In the genomic region with DNA sequence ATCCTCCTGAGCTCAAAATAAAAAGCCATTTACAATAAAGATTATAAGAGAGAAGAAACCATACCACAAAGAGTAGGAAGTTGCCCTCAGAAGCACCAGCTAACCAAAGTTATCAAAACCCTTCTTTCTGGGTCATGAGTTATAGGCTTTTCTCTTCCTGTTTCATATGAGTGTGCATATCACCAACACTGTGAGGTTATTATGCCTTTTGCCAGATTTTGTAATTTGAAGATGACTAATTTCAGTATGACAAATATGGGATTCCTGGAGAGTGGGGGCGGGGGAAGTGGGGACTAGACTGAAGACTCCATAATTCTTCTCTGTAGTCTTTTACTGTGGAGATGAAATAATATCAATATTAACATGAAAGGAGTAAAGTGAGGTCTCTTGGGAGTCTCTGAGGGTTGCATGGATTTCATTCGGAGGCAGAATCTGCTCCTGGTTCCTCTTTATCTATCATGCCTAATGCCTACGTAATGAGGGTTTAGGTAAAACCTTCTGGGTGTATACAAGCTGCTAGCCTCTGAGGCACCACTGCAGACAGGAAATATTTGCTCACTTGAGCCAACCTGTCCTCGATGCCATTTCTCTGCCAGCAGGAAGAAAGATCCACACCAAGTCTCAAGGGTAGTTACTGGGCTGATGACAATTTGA, we compare ENCODE assay signal across 8 cellular contexts. TPM values are rescaled to one million over a fixed set of nuclear protein-coding genes. Genes with fewer than 3 reads are reported as not detected.
DNase-seq lines count a peak whose midpoint lies in the region; ATAC-seq and TF ChIP-seq lines count a peak whose summit lies in the region.

No MANE protein-coding gene starts in this region.

- CTCF ChIA-PET in A673 (lab: Charles Lee) = no interaction called here
- CTCF ChIA-PET in activated B cell treated with CpG ODN at 0.5 μM for 24 hours (lab: Charles Lee) = interaction anchor here (1.0 to 1.1 kb wide), 2 partner anchors 56 to 585 kb away, joined by 4 to 5 read pairs; no protein-coding TSS in a partner anchor

- H3K27me3 ChIP-seq in A673 (replicated peaks; ENCODE audit: insufficient read depth, low read depth, low read length, poor library complexity) (no peaks in the 10 kb centered on the region), tibial nerve (no peaks in the 10 kb centered on the region)

- peak overlapping the region; percentile 96 for H3K4me3 Mint-ChIP-seq in activated B cell treated with CpG ODN at 0.5 μM for 24 hours
- H3K4me3 Mint-ChIP-seq in natural killer cell treated with Interleukin-12 subunit alpha and Interleukin-12 subunit beta and Interleukin-15 and Interleukin-18, amount 100 ng/mL, for 72 hours = peak overlapping the region; percentile 97

- no TSS peak for BruUV-seq in A673 (replicated peaks; lab: Mats Ljungman, UMichigan)

- H3K4me1 Mint-ChIP-seq in activated B cell treated with CpG ODN at 0.5 μM for 24 hours = peaks cover 67% of the 10 kb centered on the region
- peaks cover 58 to 73% of the 10 kb centered on the region in 2 donors for H3K4me1 Mint-ChIP-seq in natural killer cell treated with Interleukin-12 subunit alpha and Interleukin-12 subunit beta and Interleukin-15 and Interleukin-18, amount 100 ng/mL, for 72 hours (ENCODE audit: low read depth in 2 of 2)

- peak; percentile 35 for ATAC-seq in activated B cell treated with CpG ODN at 0.5 μM for 24 hours (ENCODE audit: low read depth)
- ATAC-seq in natural killer cell treated with Interleukin-12 subunit alpha and Interleukin-12 subunit beta and Interleukin-15 and Interleukin-18, amount 100 ng/mL, for 72 hours = peak; percentile 61

- H3K27ac Mint-ChIP-seq in activated B cell treated with CpG ODN at 0.5 μM for 24 hours = peak overlapping the region; percentile 100
- peak overlapping the region; percentile 97 to 98 for H3K27ac Mint-ChIP-seq in natural killer cell treated with Interleukin-12 subunit alpha and Interleukin-12 subunit beta and Interleukin-15 and Interleukin-18, amount 100 ng/mL, for 72 hours

- H3K36me3 ChIP-seq in A673 (ENCODE audit: insufficient read depth, low read length, poor library complexity, severe bottlenecking) = no peaks in the 10 kb centered on the region
- H3K36me3 ChIP-seq in tibial nerve = peaks cover 0 to 17% (median 0%) of the 10 kb centered on the region in 3 donors

- TF ChIP-seq CTCF in A673 (conservative IDR thresholded peaks at IDR 0.05; ENCODE audit: low read depth, low read length) (no peak), activated B cell treated with CpG ODN at 0.5 μM for 24 hours (IDR thresholded peaks at IDR 0.05) (no peak), tibial nerve (IDR thresholded peaks at IDR 0.05) (no peak)

- intact Hi-C loops in A673 (cut with micrococcal nuclease; ENCODE audit: unreplicated experiment) = loop anchor here (10.0 kb wide), 4 partner anchors 331 to 1249 kb away; a partner anchor contains a TSS
- intact Hi-C loops in activated B cell treated with CpG ODN at 0.5 μM for 24 hours (cut with micrococcal nuclease) = no loop called here

- H3K4me1 ChIP-seq in A673 (ENCODE audit: insufficient read depth, low read length, poor library complexity, severe bottlenecking) (peaks cover 19% of the 10 kb centered on the region), tibial nerve (peaks cover 0 to 60% (median 34%) of the 10 kb centered on the region in 4 donors)

- H3K36me3 Mint-ChIP-seq in activated B cell treated with CpG ODN at 0.5 μM for 24 hours (ENCODE audit: low read depth) = peaks cover 62% of the 10 kb centered on the region
- peaks cover 38% of the 10 kb centered on the region for H3K36me3 Mint-ChIP-seq in natural killer cell treated with Interleukin-12 subunit alpha and Interleukin-12 subunit beta and Interleukin-15 and Interleukin-18, amount 100 ng/mL, for 72 hours

- H3K4me3 ChIP-seq in A673 (ENCODE audit: low read depth, low read length, poor library complexity, severe bottlenecking) = no peak overlapping the region
- no peak overlapping the region for H3K4me3 ChIP-seq in tibial nerve

- H3K9me3 Mint-ChIP-seq in activated B cell treated with CpG ODN at 0.5 μM for 24 hours = no peaks in the 10 kb centered on the region
- no peaks in the 10 kb centered on the region for H3K9me3 Mint-ChIP-seq in natural killer cell treated with Interleukin-12 subunit alpha and Interleukin-12 subunit beta and Interleukin-15 and Interleukin-18, amount 100 ng/mL, for 72 hours

- 57 to 60% methylated on average over 4 of the region's 4 CpGs for WGBS in tibial nerve, 2 donors

- TF ChIP-seq EP300 in tibial nerve (IDR thresholded peaks at IDR 0.05) = peak in 1 of 2 donors; percentile 64

- H3K27ac ChIP-seq in A673 (ENCODE audit: low read depth, low read length, poor library complexity, severe bottlenecking) (peak overlapping the region; percentile 58), cingulate gyrus (ENCODE audit: low read depth, low read length) (peak overlapping the region; percentile 20), tibial nerve (peak overlapping the region in 3 of 4 donors; percentile 99 to 100 (median 100))

- H3K9me3 ChIP-seq in A673 (ENCODE audit: low read depth, low read length, poor library complexity, severe bottlenecking) (no peaks in the 10 kb centered on the region), tibial nerve (no peaks in the 10 kb centered on the region)

- TF ChIP-seq POLR2A in GM19099 (IDR thresholded peaks at IDR 0.05; ENCODE audit: extremely low read depth, insufficient read length, low read depth) (peak; percentile 64), tibial nerve (IDR thresholded peaks at IDR 0.05) (no peak)

- H3K27me3 Mint-ChIP-seq in activated B cell treated with CpG ODN at 0.5 μM for 24 hours = no peaks in the 10 kb centered on the region
- H3K27me3 Mint-ChIP-seq in natural killer cell treated with Interleukin-12 subunit alpha and Interleukin-12 subunit beta and Interleukin-15 and Interleukin-18, amount 100 ng/mL, for 72 hours = no peaks in the 10 kb centered on the region

- peak; percentile 68 for DNase-seq in A673 (ENCODE audit: low spot score)
- DNase-seq in KG1 (lab: John Stamatoyannopoulos, UW) = peak; percentile 58
- DNase-seq in activated B cell treated with CpG ODN at 0.5 μM for 24 hours = no peak
- DNase-seq in natural killer cell treated with Interleukin-12 subunit alpha and Interleukin-12 subunit beta and Interleukin-15 and Interleukin-18, amount 100 ng/mL, for 72 hours (ENCODE audit: low spot score) = peak; percentile 77
- DNase-seq in tibial nerve (ENCODE audit: low spot score in 2 of 2) = peak; percentile 41 to 75
- no peak for DNase-seq in D341Med (ENCODE audit: low spot score)

- POLR2A ChIA-PET in A673 (lab: Charles Lee; ENCODE audit: low non-redundant PET) = interaction anchor here (0.8 kb wide), 1 partner anchor 1026 kb away, joined by 7 read pairs; no protein-coding TSS in a partner anchor
- POLR2A ChIA-PET in activated B cell treated with CpG ODN at 0.5 μM for 24 hours (lab: Charles Lee) = interaction anchor here (0.6 to 6.2 kb wide), 21 partner anchors 9 to 1061 kb away, joined by 3 to 35 read pairs (median 4); a partner anchor contains a TSS

RNA-seq across cellular contexts. Expression of a gene that starts 2.1 kb away (rescaled TPM):
- total RNA-seq in A673 (2021) (3.3 and 3.8 TPM in 2 replicates), activated B cell treated with CpG ODN at 0.5 μM for 24 hours (279 and 284 TPM in 2 replicates), tibial nerve (10 to 100 TPM; 10.3 to 13.2 (median 11.9) TPM)
- 100 to 1,000 TPM; 239 to 243 TPM for total RNA-seq in natural killer cell treated with Interleukin-12 subunit alpha and Interleukin-12 subunit beta and Interleukin-15 and Interleukin-18, amount 100 ng/mL, for 72 hours

RNA-seq across cellular contexts. Expression of a gene that starts 5.3 kb away (rescaled TPM):
- 73.2 and 74.3 TPM in 2 replicates for total RNA-seq in A673 (2021)
- total RNA-seq in activated B cell treated with CpG ODN at 0.5 μM for 24 hours = 50.8 and 52.9 TPM in 2 replicates
- 10 to 100 TPM; 52.9 to 54.3 TPM for total RNA-seq in natural killer cell treated with Interleukin-12 subunit alpha and Interleukin-12 subunit beta and Interleukin-15 and Interleukin-18, amount 100 ng/mL, for 72 hours
- total RNA-seq in tibial nerve = 10 to 100 TPM; 45.0 to 47.7 (median 47.2) TPM

RNA-seq across cellular contexts. Expression of a gene that starts 48.9 kb away (rescaled TPM):
- total RNA-seq in A673 (2021) (5.1 and 5.5 TPM in 2 replicates), activated B cell treated with CpG ODN at 0.5 μM for 24 hours (3.2 and 3.9 TPM in 2 replicates), tibial nerve (100 to 1,000 TPM in 3 of 4 donors, 10 to 100 TPM in 1; 53.7 to 342 (median 305) TPM)
- total RNA-seq in natural killer cell treated with Interleukin-12 subunit alpha and Interleukin-12 subunit beta and Interleukin-15 and Interleukin-18, amount 100 ng/mL, for 72 hours = 1 to 10 TPM; 4.7 to 6.3 TPM

Comparison
In these comparisons a context has a peak if more than half of its experiments do, and no peak if none do; other contexts are left out.
1. DNase-seq: peak in A673 (single experiment), KG1 (single experiment), natural killer cell treated with Interleukin-12 subunit alpha and Interleukin-12 subunit beta and Interleukin-15 and Interleukin-18, amount 100 ng/mL, for 72 hours (single experiment) and tibial nerve (2 of 2); none in activated B cell treated with CpG ODN at 0.5 μM for 24 hours (single experiment) and D341Med (single experiment).
2. H3K27ac ChIP-seq: peak in every context shown above with its lines; median percentile 100 in tibial nerve; 58 in A673; 20 in cingulate gyrus.
3. RNA of a gene that starts 2.1 kb away (total RNA-seq): 279 to 284 TPM in activated B cell treated with CpG ODN at 0.5 μM for 24 hours and 239 to 243 TPM in natural killer cell treated with Interleukin-12 subunit alpha and Interleukin-12 subunit beta and Interleukin-15 and Interleukin-18, amount 100 ng/mL, for 72 hours; 10.3 to 13.2 TPM in tibial nerve and 3.3 to 3.8 TPM in A673; every median in the first group is over 10 times any median in the second.